Comparison of ENCODE assay signal across 15 cellular contexts in the genomic region with DNA sequence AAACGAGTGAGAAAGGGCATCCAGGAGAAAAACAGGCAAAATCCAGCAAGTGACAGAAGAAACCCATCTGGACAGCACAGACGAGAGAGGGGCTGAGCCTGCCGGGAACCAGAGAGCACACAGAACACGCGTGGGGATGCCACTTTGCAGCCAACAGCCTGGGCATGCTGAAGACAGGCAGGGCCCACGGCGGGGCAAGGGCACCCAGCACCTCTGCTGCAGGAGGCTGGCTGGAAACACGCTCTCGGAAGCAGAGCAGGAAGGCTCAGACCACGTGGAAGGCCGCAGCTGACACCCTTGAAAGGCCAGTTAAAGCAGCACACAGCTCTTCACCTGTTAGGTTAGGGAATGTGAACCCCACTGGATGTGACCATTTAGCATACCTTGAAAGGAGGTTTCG.
"Had no signal": no experiment of that assay in that cellular context is flagged by ENCODE, and none has a peak within 500 bp of the region (broad histone marks: within the 10 kb centered on the region; RNA-seq: fewer than 3 reads in every experiment).

No MANE protein-coding gene starts in this region.

- H3K4me1 ChIP-seq: right atrium auricular region had no signal

- H3K27me3 Mint-ChIP-seq: activated naive CD8-positive, alpha-beta T cell treated with anti-CD3 and anti-CD28 coated beads, Interleukin-2, amount 10 ng/mL, durations not matched to agents 7 days and 5 days; effector memory CD8-positive, alpha-beta T cell; progenitor cell of endocrine pancreas; type B pancreatic cell had no signal

- ATAC-seq: effector memory CD8-positive, alpha-beta T cell; heart left ventricle; left cardiac atrium had no signal

- H3K4me3 Mint-ChIP-seq: activated naive CD8-positive, alpha-beta T cell treated with anti-CD3 and anti-CD28 coated beads, Interleukin-2, amount 10 ng/mL, durations not matched to agents 7 days and 5 days; effector memory CD8-positive, alpha-beta T cell; type B pancreatic cell had no signal

- DNase-seq: activated CD4-positive, alpha-beta T cell treated with anti-CD3 and anti-CD28 coated beads for 48 hours; activated naive CD8-positive, alpha-beta T cell treated with anti-CD3 and anti-CD28 coated beads, Interleukin-2, amount 10 ng/mL, durations not matched to agents 7 days and 5 days; anterior cingulate cortex; brain microvascular endothelial cell; effector memory CD8-positive, alpha-beta T cell; left cardiac atrium; nucleus accumbens; stimulated activated CD4-positive, alpha-beta T cell treated with anti-CD3 and anti-CD28 coated beads, Interleukin-2, amount 100 ng/mL, for 48 hours; stimulated activated naive CD4-positive, alpha-beta T cell treated with Interleukin-2 at 50 U/mL for 16 hours; WERI-Rb-1 had no signal

- H3K9me3 ChIP-seq: heart left ventricle, right atrium auricular region had no signal

- H3K36me3 ChIP-seq: brain microvascular endothelial cell had no signal

- H3K27me3 ChIP-seq: brain microvascular endothelial cell, heart left ventricle, right atrium auricular region had no signal

- H3K4me3 ChIP-seq: heart left ventricle, lung, right atrium auricular region had no signal

- H3K9me3 Mint-ChIP-seq: activated naive CD8-positive, alpha-beta T cell treated with anti-CD3 and anti-CD28 coated beads, Interleukin-2, amount 10 ng/mL, durations not matched to agents 7 days and 5 days; effector memory CD8-positive, alpha-beta T cell; type B pancreatic cell had no signal

- H3K27ac ChIP-seq: brain microvascular endothelial cell, heart left ventricle, right atrium auricular region, WERI-Rb-1 had no signal

- H3K27ac Mint-ChIP-seq: activated naive CD8-positive, alpha-beta T cell treated with anti-CD3 and anti-CD28 coated beads, Interleukin-2, amount 10 ng/mL, durations not matched to agents 7 days and 5 days; progenitor cell of endocrine pancreas; type B pancreatic cell had no signal
